1 cellular context compared by ENCODE assay signal in the genomic region with DNA sequence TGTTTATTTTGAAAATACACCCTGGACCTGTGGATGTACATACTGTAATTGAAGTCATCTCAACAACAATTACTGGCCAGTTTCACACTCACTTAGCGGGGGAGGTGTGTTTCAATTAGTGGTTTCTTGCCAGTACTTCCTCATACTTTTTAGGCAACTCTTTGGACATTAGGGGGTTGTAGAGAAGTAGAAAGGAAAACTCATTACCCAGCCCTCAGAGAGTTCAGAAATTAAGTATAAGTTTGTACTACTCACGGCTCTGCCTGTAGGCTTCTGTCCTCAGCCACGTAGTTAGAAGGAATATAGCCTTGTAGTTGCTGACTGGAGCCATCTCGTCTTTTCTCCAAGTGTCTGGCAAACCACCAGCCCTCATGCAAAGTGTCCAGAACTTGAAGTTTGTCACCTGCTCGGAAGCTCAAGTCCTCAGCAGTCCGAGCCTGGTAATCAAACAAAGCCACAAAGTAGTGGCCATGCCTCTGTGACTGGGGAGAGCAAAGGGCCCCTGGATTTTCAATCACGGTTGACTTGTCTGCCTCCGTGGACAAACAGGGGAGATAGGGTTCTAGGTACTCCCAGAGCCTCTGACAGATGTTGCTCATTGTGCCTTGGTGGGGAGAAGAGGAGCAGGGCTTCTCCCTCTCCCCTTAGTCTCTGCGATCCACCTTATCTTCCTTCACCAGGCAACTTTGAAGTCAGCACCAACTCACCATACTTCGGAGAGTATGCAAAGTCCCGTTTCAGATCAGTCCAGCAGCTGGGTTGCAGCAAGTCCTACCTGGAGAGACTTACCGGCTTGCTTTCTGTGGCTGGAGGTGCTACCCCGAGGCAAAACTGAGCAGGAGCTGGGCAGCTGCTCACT.
TF ChIP-seq lines count a peak whose summit lies in the region.

No MANE protein-coding gene starts in this region.

TF ChIP-seq in HepG2, 621 proteins besides CTCF, POLR2A, EP300 and RAD21 (continued from another document and continues in another):
- peak; percentile 16; the same call in 1 of the 2 replicates for TF ChIP-seq ZNF816 (CRISPR knock-in tag; IDR thresholded peaks at IDR 0.05; ENCODE audit: borderline replicate concordance)
- no peak for TF ChIP-seq CHD2 (IDR thresholded peaks at IDR 0.05; ENCODE audit: low read depth, low read length)
- no peak for TF ChIP-seq SYNCRIP (IDR thresholded peaks at IDR 0.05; ENCODE audit: insufficient read depth, low read depth, low read length)
- TF ChIP-seq, protein P1, sequence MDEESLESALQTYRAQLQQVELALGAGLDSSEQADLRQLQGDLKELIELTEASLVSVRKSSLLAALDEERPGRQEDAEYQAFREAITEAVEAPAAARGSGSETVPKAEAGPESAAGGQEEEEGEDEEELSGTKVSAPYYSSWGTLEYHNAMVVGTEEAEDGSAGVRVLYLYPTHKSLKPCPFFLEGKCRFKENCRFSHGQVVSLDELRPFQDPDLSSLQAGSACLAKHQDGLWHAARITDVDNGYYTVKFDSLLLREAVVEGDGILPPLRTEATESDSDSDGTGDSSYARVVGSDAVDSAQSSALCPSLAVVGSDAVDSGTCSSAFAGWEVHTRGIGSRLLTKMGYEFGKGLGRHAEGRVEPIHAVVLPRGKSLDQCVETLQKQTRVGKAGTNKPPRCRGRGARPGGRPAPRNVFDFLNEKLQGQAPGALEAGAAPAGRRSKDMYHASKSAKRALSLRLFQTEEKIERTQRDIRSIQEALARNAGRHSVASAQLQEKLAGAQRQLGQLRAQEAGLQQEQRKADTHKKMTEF (CRISPR knock-in tag; IDR thresholded peaks at IDR 0.05): peak; percentile 29; the same call in 1 of the 2 replicates
- no peak for TF ChIP-seq GATAD2A (CRISPR knock-in tag; IDR thresholded peaks at IDR 0.05)
- 0 out of 2 replicates have a peak, but pooled peaks have one; percentile 31 for TF ChIP-seq ETV6 (CRISPR knock-in tag; conservative IDR thresholded peaks at IDR 0.05)
- TF ChIP-seq ZNF704 (CRISPR knock-in tag; IDR thresholded peaks at IDR 0.05; ENCODE audit: borderline replicate concordance): no peak
- peak; percentile 53 for TF ChIP-seq TAF1 (CRISPR knock-in tag; IDR thresholded peaks at IDR 0.05)
- 0 out of 2 replicates have a peak, but pooled peaks have one; percentile 57 for TF ChIP-seq HOXD1 (CRISPR knock-in tag; IDR thresholded peaks at IDR 0.05)
- TF ChIP-seq MTA1 (CRISPR knock-in tag; IDR thresholded peaks at IDR 0.05; ENCODE audit: borderline replicate concordance): 0 out of 2 replicates have a peak, but pooled peaks have one; percentile 31
- TF ChIP-seq ZNF350 (CRISPR knock-in tag; IDR thresholded peaks at IDR 0.05; ENCODE audit: borderline replicate concordance, low read depth): peak; percentile 12; the same call in 1 of the 2 replicates
- 0 out of 2 replicates have a peak, but pooled peaks have one; percentile 65 for TF ChIP-seq RARG (CRISPR knock-in tag; IDR thresholded peaks at IDR 0.05; ENCODE audit: low read depth)
- no peak for TF ChIP-seq ZNF235 (CRISPR knock-in tag; IDR thresholded peaks at IDR 0.05; ENCODE audit: borderline replicate concordance)
- TF ChIP-seq YEATS2 (CRISPR knock-in tag; IDR thresholded peaks at IDR 0.05; ENCODE audit: borderline replicate concordance): peak; percentile 10; the same call in 1 of the 2 replicates
- TF ChIP-seq, protein P2, sequence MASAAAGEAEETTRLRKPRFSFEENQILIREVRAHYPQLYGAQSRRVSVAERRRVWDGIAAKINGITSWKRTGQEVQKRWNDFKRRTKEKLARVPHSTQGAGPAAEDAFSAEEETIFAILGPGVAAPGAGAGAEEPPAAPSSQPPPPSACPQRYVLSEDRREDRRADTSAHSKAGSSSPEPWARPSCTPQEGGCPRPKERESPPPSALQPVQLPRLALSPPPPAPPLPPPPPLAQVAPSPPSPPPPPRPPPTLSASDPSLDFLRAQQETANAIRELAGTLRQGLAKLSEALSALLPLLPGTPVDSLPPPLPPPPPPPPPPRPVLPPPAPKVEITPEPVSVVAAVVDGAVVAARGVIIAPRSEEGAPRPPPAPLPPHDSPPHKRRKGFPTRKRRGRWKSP (CRISPR knock-in tag; IDR thresholded peaks at IDR 0.05): peak; percentile 74
- TF ChIP-seq, protein P3, sequence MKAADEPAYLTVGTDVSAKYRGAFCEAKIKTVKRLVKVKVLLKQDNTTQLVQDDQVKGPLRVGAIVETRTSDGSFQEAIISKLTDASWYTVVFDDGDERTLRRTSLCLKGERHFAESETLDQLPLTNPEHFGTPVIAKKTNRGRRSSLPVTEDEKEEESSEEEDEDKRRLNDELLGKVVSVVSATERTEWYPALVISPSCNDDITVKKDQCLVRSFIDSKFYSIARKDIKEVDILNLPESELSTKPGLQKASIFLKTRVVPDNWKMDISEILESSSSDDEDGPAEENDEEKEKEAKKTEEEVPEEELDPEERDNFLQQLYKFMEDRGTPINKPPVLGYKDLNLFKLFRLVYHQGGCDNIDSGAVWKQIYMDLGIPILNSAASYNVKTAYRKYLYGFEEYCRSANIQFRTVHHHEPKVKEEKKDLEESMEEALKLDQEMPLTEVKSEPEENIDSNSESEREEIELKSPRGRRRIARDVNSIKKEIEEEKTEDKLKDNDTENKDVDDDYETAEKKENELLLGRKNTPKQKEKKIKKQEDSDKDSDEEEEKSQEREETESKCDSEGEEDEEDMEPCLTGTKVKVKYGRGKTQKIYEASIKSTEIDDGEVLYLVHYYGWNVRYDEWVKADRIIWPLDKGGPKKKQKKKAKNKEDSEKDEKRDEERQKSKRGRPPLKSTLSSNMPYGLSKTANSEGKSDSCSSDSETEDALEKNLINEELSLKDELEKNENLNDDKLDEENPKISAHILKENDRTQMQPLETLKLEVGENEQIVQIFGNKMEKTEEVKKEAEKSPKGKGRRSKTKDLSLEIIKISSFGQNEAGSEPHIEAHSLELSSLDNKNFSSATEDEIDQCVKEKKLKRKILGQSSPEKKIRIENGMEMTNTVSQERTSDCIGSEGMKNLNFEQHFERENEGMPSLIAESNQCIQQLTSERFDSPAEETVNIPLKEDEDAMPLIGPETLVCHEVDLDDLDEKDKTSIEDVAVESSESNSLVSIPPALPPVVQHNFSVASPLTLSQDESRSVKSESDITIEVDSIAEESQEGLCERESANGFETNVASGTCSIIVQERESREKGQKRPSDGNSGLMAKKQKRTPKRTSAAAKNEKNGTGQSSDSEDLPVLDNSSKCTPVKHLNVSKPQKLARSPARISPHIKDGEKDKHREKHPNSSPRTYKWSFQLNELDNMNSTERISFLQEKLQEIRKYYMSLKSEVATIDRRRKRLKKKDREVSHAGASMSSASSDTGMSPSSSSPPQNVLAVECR (CRISPR knock-in tag; IDR thresholded peaks at IDR 0.05; ENCODE audit: borderline replicate concordance): peak; percentile 42; the same call in 1 of the 2 replicates
- TF ChIP-seq, protein P4, sequence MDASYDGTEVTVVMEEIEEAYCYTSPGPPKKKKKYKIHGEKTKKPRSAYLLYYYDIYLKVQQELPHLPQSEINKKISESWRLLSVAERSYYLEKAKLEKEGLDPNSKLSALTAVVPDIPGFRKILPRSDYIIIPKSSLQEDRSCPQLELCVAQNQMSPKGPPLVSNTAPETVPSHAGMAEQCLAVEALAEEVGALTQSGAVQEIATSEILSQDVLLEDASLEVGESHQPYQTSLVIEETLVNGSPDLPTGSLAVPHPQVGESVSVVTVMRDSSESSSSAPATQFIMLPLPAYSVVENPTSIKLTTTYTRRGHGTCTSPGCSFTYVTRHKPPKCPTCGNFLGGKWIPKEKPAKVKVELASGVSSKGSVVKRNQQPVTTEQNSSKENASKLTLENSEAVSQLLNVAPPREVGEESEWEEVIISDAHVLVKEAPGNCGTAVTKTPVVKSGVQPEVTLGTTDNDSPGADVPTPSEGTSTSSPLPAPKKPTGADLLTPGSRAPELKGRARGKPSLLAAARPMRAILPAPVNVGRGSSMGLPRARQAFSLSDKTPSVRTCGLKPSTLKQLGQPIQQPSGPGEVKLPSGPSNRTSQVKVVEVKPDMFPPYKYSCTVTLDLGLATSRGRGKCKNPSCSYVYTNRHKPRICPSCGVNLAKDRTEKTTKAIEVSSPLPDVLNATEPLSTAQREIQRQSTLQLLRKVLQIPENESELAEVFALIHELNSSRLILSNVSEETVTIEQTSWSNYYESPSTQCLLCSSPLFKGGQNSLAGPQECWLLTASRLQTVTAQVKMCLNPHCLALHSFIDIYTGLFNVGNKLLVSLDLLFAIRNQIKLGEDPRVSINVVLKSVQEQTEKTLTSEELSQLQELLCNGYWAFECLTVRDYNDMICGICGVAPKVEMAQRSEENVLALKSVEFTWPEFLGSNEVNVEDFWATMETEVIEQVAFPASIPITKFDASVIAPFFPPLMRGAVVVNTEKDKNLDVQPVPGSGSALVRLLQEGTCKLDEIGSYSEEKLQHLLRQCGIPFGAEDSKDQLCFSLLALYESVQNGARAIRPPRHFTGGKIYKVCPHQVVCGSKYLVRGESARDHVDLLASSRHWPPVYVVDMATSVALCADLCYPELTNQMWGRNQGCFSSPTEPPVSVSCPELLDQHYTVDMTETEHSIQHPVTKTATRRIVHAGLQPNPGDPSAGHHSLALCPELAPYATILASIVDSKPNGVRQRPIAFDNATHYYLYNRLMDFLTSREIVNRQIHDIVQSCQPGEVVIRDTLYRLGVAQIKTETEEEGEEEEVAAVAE (CRISPR knock-in tag; IDR thresholded peaks at IDR 0.05; ENCODE audit: borderline replicate concordance): peak; percentile 8; the same call in 1 of the 2 replicates
- 0 out of 2 replicates have a peak, but pooled peaks have one; percentile 2 for TF ChIP-seq BHLHE40 (IDR thresholded peaks at IDR 0.05; ENCODE audit: low read length)
- TF ChIP-seq ZNF678 (CRISPR knock-in tag; IDR thresholded peaks at IDR 0.05): 0 out of 2 replicates have a peak, but pooled peaks have one; percentile 57
- peak; percentile 49; the same call in 1 of the 2 replicates for TF ChIP-seq PHF8 (CRISPR knock-in tag; IDR thresholded peaks at IDR 0.05)
- 0 out of 2 replicates have a peak, but pooled peaks have one; percentile 80 for TF ChIP-seq ZNF343 (CRISPR knock-in tag; IDR thresholded peaks at IDR 0.05)
- TF ChIP-seq ZNF501 (CRISPR knock-in tag; IDR thresholded peaks at IDR 0.05): peak; percentile 43; the same call in 1 of the 2 replicates
- TF ChIP-seq MXD4 (CRISPR knock-in tag; IDR thresholded peaks at IDR 0.05): 0 out of 2 replicates have a peak, but pooled peaks have one; percentile 36
- 0 out of 2 replicates have a peak, but pooled peaks have one; percentile 11 for TF ChIP-seq ISL2 (CRISPR knock-in tag; IDR thresholded peaks at IDR 0.05)
- TF ChIP-seq TBL1XR1 (IDR thresholded peaks at IDR 0.05; ENCODE audit: borderline replicate concordance, low read length, partially characterized antibody): peak; percentile 16
- TF ChIP-seq ARNTL (CRISPR knock-in tag; IDR thresholded peaks at IDR 0.05): 0 out of 2 replicates have a peak, but pooled peaks have one; percentile 38
- peak; percentile 16; the same call in 1 of the 2 replicates for TF ChIP-seq ZNF770 (CRISPR knock-in tag; IDR thresholded peaks at IDR 0.05)
- 0 out of 2 replicates have a peak, but pooled peaks have one; percentile 34 for TF ChIP-seq RELA (CRISPR knock-in tag; IDR thresholded peaks at IDR 0.05)
- peak; percentile 43; the same call in 1 of the 2 replicates for TF ChIP-seq ZFX (CRISPR knock-in tag; IDR thresholded peaks at IDR 0.05; ENCODE audit: low read depth)
- peak; percentile 54; the same call in 1 of the 2 replicates for TF ChIP-seq ZNF598 (CRISPR knock-in tag; IDR thresholded peaks at IDR 0.05; ENCODE audit: borderline replicate concordance)
- TF ChIP-seq, protein P5, sequence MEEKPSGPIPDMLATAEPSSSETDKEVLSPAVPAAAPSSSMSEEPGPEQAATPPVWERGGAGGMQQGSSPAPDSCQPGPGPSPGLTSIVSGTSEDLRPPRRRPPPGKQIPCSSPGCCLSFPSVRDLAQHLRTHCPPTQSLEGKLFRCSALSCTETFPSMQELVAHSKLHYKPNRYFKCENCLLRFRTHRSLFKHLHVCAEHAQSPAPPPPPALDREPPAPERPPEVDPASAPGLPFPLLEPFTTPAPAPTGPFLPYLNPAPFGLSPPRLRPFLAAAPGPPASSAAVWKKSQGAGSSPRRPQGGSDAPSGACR (CRISPR knock-in tag; IDR thresholded peaks at IDR 0.05): peak; percentile 10; the same call in 1 of the 2 replicates
- TF ChIP-seq, protein P6, sequence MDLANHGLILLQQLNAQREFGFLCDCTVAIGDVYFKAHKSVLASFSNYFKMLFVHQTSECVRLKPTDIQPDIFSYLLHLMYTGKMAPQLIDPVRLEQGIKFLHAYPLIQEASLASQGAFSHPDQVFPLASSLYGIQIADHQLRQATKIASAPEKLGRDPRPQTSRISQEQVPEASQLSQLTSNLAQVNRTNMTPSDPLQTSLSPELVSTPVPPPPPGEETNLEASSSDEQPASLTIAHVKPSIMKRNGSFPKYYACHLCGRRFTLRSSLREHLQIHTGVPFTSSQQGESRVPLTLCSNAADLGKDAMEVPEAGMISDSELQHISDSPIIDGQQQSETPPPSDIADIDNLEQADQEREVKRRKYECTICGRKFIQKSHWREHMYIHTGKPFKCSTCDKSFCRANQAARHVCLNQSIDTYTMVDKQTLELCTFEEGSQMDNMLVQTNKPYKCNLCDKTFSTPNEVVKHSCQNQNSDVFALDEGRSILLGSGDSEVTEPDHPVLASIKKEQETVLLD (CRISPR knock-in tag; IDR thresholded peaks at IDR 0.05; ENCODE audit: low read depth): no peak
